1 cellular context compared by ENCODE assay signal in genomic region chr16:86303787-86304685, GRCh38.
TF ChIP-seq lines count a peak whose summit lies in the region.

No MANE protein-coding gene starts in this region.

TF ChIP-seq in H1, 55 proteins besides CTCF, POLR2A, EP300 and RAD21 (continued from another document):
- no peak for TF ChIP-seq CHD7 (IDR thresholded peaks at IDR 0.05; ENCODE audit: insufficient replicate concordance, low read length)
